Comparison of ENCODE assay signal across 8 cellular contexts in the genomic region with DNA sequence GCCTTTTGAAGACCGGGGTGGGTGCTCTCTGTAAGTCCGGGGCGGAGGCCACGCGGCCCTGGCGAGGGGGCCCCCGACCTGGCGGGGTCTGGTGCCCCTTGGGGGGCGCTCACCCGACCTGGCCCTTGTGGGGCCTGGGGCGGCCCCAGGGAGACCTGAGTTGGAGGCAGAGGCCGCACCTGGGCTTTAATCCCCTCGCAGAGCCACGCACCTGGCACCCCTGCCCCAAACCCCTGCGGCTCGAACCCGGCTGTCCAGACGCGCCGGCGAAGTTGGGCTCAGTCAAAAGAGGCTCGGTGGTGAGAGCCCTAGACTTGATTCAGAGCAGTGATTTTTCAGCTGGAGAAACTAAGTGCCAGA. TPM values are rescaled to one million over a fixed set of nuclear protein-coding genes. Genes with fewer than 3 reads are reported as not detected.
DNase-seq lines count a peak whose midpoint lies in the region; ATAC-seq and TF ChIP-seq lines count a peak whose summit lies in the region.

No MANE protein-coding gene starts in this region.

- ATAC-seq in stimulated activated naive B cell treated with anti-CD40 and anti-IgM and Interleukin-4, amounts not matched to agents 10 μg/mL and 1 μg/mL and 100 μg/mL, for 72 hours (replicated peaks): peak; percentile 33 to 39
- ATAC-seq in GM21576 (IDR thresholded peaks at IDR 0.05; ENCODE audit: unreplicated experiment) (no peak), HG02759 (IDR thresholded peaks at IDR 0.05; ENCODE audit: unreplicated experiment) (no peak)

- no peaks in the 10 kb centered on the region for H4K20me1 ChIP-seq in fibroblast of lung (ENCODE audit: control insufficient read depth, extremely low read depth, insufficient read depth, low read length)

- H3K4me3 Mint-ChIP-seq in stimulated activated naive B cell treated with anti-CD40 and anti-IgM and Interleukin-4, amounts not matched to agents 10 μg/mL and 1 μg/mL and 100 μg/mL, for 72 hours: peak overlapping the region; percentile 71 to 84

- H3K9me3 ChIP-seq in fibroblast of lung (ENCODE audit: control insufficient read depth, insufficient read depth, low read depth, low read length): no peaks in the 10 kb centered on the region

- no peak overlapping the region for H2AFZ ChIP-seq in fibroblast of lung (ENCODE audit: low read length)

- H3K4me3 ChIP-seq in fibroblast of lung (replicated peaks in 1 of 4; ENCODE audit: control extremely low read depth in 1 of 4, insufficient read depth in 1 of 4, low read depth in 3 of 4, low read length in 4 of 4): peak overlapping the region in 3 of 4 experiments; percentile 10 to 21 (median 17)

- peak overlapping the region; percentile 53 for H3K9ac ChIP-seq in fibroblast of lung (ENCODE audit: insufficient read depth, low read length)

- H3K4me1 Mint-ChIP-seq in stimulated activated naive B cell treated with anti-CD40 and anti-IgM and Interleukin-4, amounts not matched to agents 10 μg/mL and 1 μg/mL and 100 μg/mL, for 72 hours: peaks cover 17 to 29% of the 10 kb centered on the region in 2 donors

- H3K4me1 ChIP-seq in fibroblast of lung (ENCODE audit: control insufficient read depth, extremely low read depth, insufficient read depth, low read length): peaks cover 3% of the 10 kb centered on the region

- H3K27ac Mint-ChIP-seq in stimulated activated naive B cell treated with anti-CD40 and anti-IgM and Interleukin-4, amounts not matched to agents 10 μg/mL and 1 μg/mL and 100 μg/mL, for 72 hours: peak overlapping the region; percentile 93

- H3K79me2 ChIP-seq in fibroblast of lung (ENCODE audit: control insufficient read depth, insufficient read depth, low read length): no peaks in the 10 kb centered on the region

- no peaks in the 10 kb centered on the region for H3K27me3 Mint-ChIP-seq in stimulated activated naive B cell treated with anti-CD40 and anti-IgM and Interleukin-4, amounts not matched to agents 10 μg/mL and 1 μg/mL and 100 μg/mL, for 72 hours

- peak; percentile 1 for DNase-seq in activated T-cell treated with anti-CD3 and anti-CD28 coated beads for 1 hour (ENCODE audit: low read depth)
- DNase-seq in activated T-cell treated with anti-CD3 and anti-CD28 coated beads for 4 hours: no peak
- peak; percentile 79 for DNase-seq in NAMALWA (ENCODE audit: low spot score)
- no peak for DNase-seq in fibroblast of lung (ENCODE audit: low read depth in 2 of 2)
- DNase-seq in stimulated activated naive B cell treated with anti-CD40 and anti-IgM and Interleukin-4, amounts not matched to agents 10 μg/mL and 1 μg/mL and 100 μg/mL, for 72 hours: no peak
- no peak for DNase-seq in posterior vena cava (ENCODE audit: low spot score)

- H3K27ac ChIP-seq in fibroblast of lung (ENCODE audit: insufficient read depth, low read length): peak overlapping the region; percentile 67

- peaks cover 17 to 25% of the 10 kb centered on the region in 2 donors for H3K36me3 Mint-ChIP-seq in stimulated activated naive B cell treated with anti-CD40 and anti-IgM and Interleukin-4, amounts not matched to agents 10 μg/mL and 1 μg/mL and 100 μg/mL, for 72 hours

- no peaks in the 10 kb centered on the region for H3K27me3 ChIP-seq in fibroblast of lung (ENCODE audit: control insufficient read depth, insufficient read depth, low read length)

- TF ChIP-seq CTCF in fibroblast of lung (conservative IDR thresholded peaks at IDR 0.05 in 1 of 2, IDR thresholded peaks at IDR 0.05 in 1 of 2; ENCODE audit: low read depth in 1 of 2, low read length in 2 of 2): no peak

- peak overlapping the region; percentile 60 for H3K4me2 ChIP-seq in fibroblast of lung (ENCODE audit: extremely low read depth, insufficient read depth, low read length)

- H3K36me3 ChIP-seq in fibroblast of lung (ENCODE audit: control insufficient read depth, insufficient read depth, low read length): peaks cover 5% of the 10 kb centered on the region

- H3K9me3 Mint-ChIP-seq in stimulated activated naive B cell treated with anti-CD40 and anti-IgM and Interleukin-4, amounts not matched to agents 10 μg/mL and 1 μg/mL and 100 μg/mL, for 72 hours: no peaks in the 10 kb centered on the region

- intact Hi-C loops in posterior vena cava (cut with DNase I): loop anchor here in 1 of 2 donors (5.0 to 10.0 kb wide), 2 partner anchors 104 to 206 kb away; partner anchors contain the start of gene BCL7A

RNA-seq across cellular contexts. Expression of gene CFAP251, which starts 0.3 kb away (rescaled TPM):
- total RNA-seq in fibroblast of lung (3.9 and 7.9 TPM in 2 replicates), posterior vena cava (1 to 10 TPM in 1 of 2 donors, under 1 TPM in 1; 0.65 to 1.9 TPM)
- polyA plus RNA-seq in fibroblast of lung: 2.7 and 4.4 TPM in 2 replicates
- polyA plus RNA-seq in fibroblast of lung (2012): 2.3 and 4.3 TPM in 2 replicates
- 5.5 and 13.2 TPM in 2 replicates for polyA minus RNA-seq in fibroblast of lung (ENCODE audit: low replicate concordance)

RNA-seq across cellular contexts. Expression of gene PSMD9, which starts 30.1 kb away (rescaled TPM):
- 38.8 and 73.5 TPM in 2 replicates for total RNA-seq in fibroblast of lung
- polyA plus RNA-seq in fibroblast of lung: 77.7 and 98.1 TPM in 2 replicates
- 109 and 140 TPM in 2 replicates for polyA plus RNA-seq in fibroblast of lung (2012)
- polyA minus RNA-seq in fibroblast of lung (ENCODE audit: low replicate concordance): 21.3 and 34.2 TPM in 2 replicates
- total RNA-seq in posterior vena cava: 10 to 100 TPM; 37.9 to 42.1 TPM

RNA-seq across cellular contexts. Expression of gene HPD, which starts 60.0 kb away (rescaled TPM):
- 0.17 and 0.26 TPM in 2 replicates for total RNA-seq in fibroblast of lung
- polyA plus RNA-seq in fibroblast of lung: 0.36 and 0.55 TPM in 2 replicates
- polyA plus RNA-seq in fibroblast of lung (2012): 0.29 and 0.47 TPM in 2 replicates
- polyA minus RNA-seq in fibroblast of lung (ENCODE audit: low replicate concordance): 2.6 and 3.3 TPM in 2 replicates
- 10 to 100 TPM in 1 of 2 donors, 1 to 10 TPM in 1; 5.6 to 17.4 TPM for total RNA-seq in posterior vena cava

Comparison
In these comparisons a context has a peak if more than half of its experiments do, and no peak if none do; other contexts are left out.
1. DNase-seq: peak in activated T-cell treated with anti-CD3 and anti-CD28 coated beads for 1 hour (single experiment) and NAMALWA (single experiment); none in activated T-cell treated with anti-CD3 and anti-CD28 coated beads for 4 hours (single experiment), fibroblast of lung (0 of 2), stimulated activated naive B cell treated with anti-CD40 and anti-IgM and Interleukin-4, amounts not matched to agents 10 μg/mL and 1 μg/mL and 100 μg/mL, for 72 hours (single experiment) and posterior vena cava (single experiment).
2. ATAC-seq: peak in stimulated activated naive B cell treated with anti-CD40 and anti-IgM and Interleukin-4, amounts not matched to agents 10 μg/mL and 1 μg/mL and 100 μg/mL, for 72 hours (2 of 2); none in GM21576 (single experiment) and HG02759 (single experiment).